Comparison of ENCODE assay signal across 16 cellular contexts in the genomic region with DNA sequence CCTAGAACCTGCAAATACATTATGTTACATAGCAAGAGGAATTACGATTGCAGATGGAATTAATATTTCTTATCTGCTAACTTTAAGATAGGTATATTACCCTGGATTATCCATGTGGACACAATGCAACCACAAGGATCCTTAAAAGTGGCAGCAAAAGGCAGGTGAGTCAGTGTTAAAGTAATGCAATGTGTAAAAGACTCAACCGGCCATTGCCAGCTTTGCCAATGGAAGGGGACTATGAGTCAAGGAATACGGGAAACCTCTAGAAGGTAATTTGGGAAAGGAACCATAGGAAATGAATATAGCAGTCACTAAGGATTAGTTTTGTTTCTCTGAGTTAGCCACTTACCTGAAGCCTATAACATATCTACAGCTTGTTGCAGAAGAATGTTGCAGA.
DNase-seq lines count a peak whose midpoint lies in the region; ATAC-seq, FAIRE-seq and TF ChIP-seq lines count a peak whose summit lies in the region.
"Had no signal": no experiment of that assay in that cellular context is flagged by ENCODE, and none has a peak within 500 bp of the region (broad histone marks: within the 10 kb centered on the region; RNA-seq: fewer than 3 reads in every experiment).

No MANE protein-coding gene starts in this region.

- no peak overlapping the region for H3K27ac Mint-ChIP-seq in activated CD4-positive, alpha-beta memory T cell treated with anti-CD3 and anti-CD28 coated beads, Interleukin-2, amount 10 ng/mL, durations not matched to agents 7 days and 5 days
- H3K27ac Mint-ChIP-seq: B cell; CD8-positive, alpha-beta T cell had no signal

- intact Hi-C loops in pancreas (cut with DNase I): no loop called here

- POLR2A ChIA-PET in activated CD4-positive, alpha-beta memory T cell treated with anti-CD3 and anti-CD28 coated beads, Interleukin-2, amount 10 ng/mL, durations not matched to agents 7 days and 5 days (lab: Charles Lee): no interaction called here

- DNase-seq in A172 (ENCODE audit: low spot score): peak; percentile 19
- DNase-seq in RCC 7860 (ENCODE audit: low spot score): no peak
- DNase-seq in epithelial cell of esophagus (ENCODE audit: low read depth): peak; percentile 19
- DNase-seq in renal cortical epithelial cell (ENCODE audit: low read depth): peak; percentile 51
- no peak for DNase-seq in activated CD4-positive, alpha-beta memory T cell treated with anti-CD3 and anti-CD28 coated beads, Interleukin-2, amount 10 ng/mL, durations not matched to agents 7 days and 5 days
- DNase-seq in pancreas: no peak
- DNase-seq: 8988T; Calu3; CD8-positive, alpha-beta T cell; DMS79 treated with DMSO at 0.1 percent for 48 hours; GF-D8; GOT3; H7 had no signal

- FAIRE-seq in RCC 7860 (lab: Jason Lieb, UNC): peak; percentile 45
- FAIRE-seq in pancreas (lab: Jason Lieb, UNC): no peak

- no peak for TF ChIP-seq CTCF in epithelial cell of esophagus (IDR thresholded peaks at IDR 0.05; ENCODE audit: insufficient read depth, low read depth, low read length, missing control alignments)
- no peak for TF ChIP-seq CTCF in pancreas (IDR thresholded peaks at IDR 0.05)

- H3K4me1 ChIP-seq in pancreas: no peaks in the 10 kb centered on the region
- H3K4me1 ChIP-seq: BLaER1 treated with 17β-estradiol and CSF1 and Interleukin-3, amounts not matched to agents 10 nM and 100 nM had no signal

- no peak overlapping the region for H3K4me3 Mint-ChIP-seq in activated CD4-positive, alpha-beta memory T cell treated with anti-CD3 and anti-CD28 coated beads, Interleukin-2, amount 10 ng/mL, durations not matched to agents 7 days and 5 days
- H3K4me3 Mint-ChIP-seq: B cell; CD8-positive, alpha-beta T cell had no signal

- no peaks in the 10 kb centered on the region for H3K27me3 ChIP-seq in pancreas
- H3K27me3 ChIP-seq: BLaER1 treated with 17β-estradiol and CSF1 and Interleukin-3, amounts not matched to agents 10 nM and 100 nM had no signal

- CTCF ChIA-PET in activated CD4-positive, alpha-beta memory T cell treated with anti-CD3 and anti-CD28 coated beads, Interleukin-2, amount 10 ng/mL, durations not matched to agents 7 days and 5 days (lab: Charles Lee): no interaction called here

- no peaks in the 10 kb centered on the region for H3K36me3 ChIP-seq in pancreas
- H3K36me3 ChIP-seq: BLaER1 treated with 17β-estradiol and CSF1 and Interleukin-3, amounts not matched to agents 10 nM and 100 nM had no signal

- ATAC-seq in HG02623 (IDR thresholded peaks at IDR 0.05; ENCODE audit: unreplicated experiment) (no peak), pancreas (no peak)
- ATAC-seq: CD8-positive, alpha-beta T cell had no signal

- H3K9me3 Mint-ChIP-seq in activated CD4-positive, alpha-beta memory T cell treated with anti-CD3 and anti-CD28 coated beads, Interleukin-2, amount 10 ng/mL, durations not matched to agents 7 days and 5 days: peaks cover 3% of the 10 kb centered on the region

- no peaks in the 10 kb centered on the region for H3K4me1 Mint-ChIP-seq in activated CD4-positive, alpha-beta memory T cell treated with anti-CD3 and anti-CD28 coated beads, Interleukin-2, amount 10 ng/mL, durations not matched to agents 7 days and 5 days
- H3K4me1 Mint-ChIP-seq: B cell had no signal

- H3K4me3 ChIP-seq in epithelial cell of esophagus (ENCODE audit: low read length): no peak overlapping the region
- no peak overlapping the region for H3K4me3 ChIP-seq in pancreas
- H3K4me3 ChIP-seq: BLaER1 treated with 17β-estradiol and CSF1 and Interleukin-3, amounts not matched to agents 10 nM and 100 nM had no signal

- no peaks in the 10 kb centered on the region for H3K36me3 Mint-ChIP-seq in activated CD4-positive, alpha-beta memory T cell treated with anti-CD3 and anti-CD28 coated beads, Interleukin-2, amount 10 ng/mL, durations not matched to agents 7 days and 5 days (ENCODE audit: low read depth)
- H3K36me3 Mint-ChIP-seq: CD8-positive, alpha-beta T cell had no signal

- no peaks in the 10 kb centered on the region for H3K9me3 ChIP-seq in pancreas
- H3K9me3 ChIP-seq: BLaER1 treated with 17β-estradiol and CSF1 and Interleukin-3, amounts not matched to agents 10 nM and 100 nM had no signal

- H3K27ac ChIP-seq in pancreas: no peak overlapping the region
- H3K27ac ChIP-seq: BLaER1 treated with 17β-estradiol and CSF1 and Interleukin-3, amounts not matched to agents 10 nM and 100 nM had no signal

- 73 to 81% methylated on average over 3 of the region's 3 CpGs for WGBS in pancreas, 2 donors

- no peaks in the 10 kb centered on the region for H3K27me3 Mint-ChIP-seq in activated CD4-positive, alpha-beta memory T cell treated with anti-CD3 and anti-CD28 coated beads, Interleukin-2, amount 10 ng/mL, durations not matched to agents 7 days and 5 days
- H3K27me3 Mint-ChIP-seq: B cell had no signal

Comparison
In these comparisons a context has a peak if more than half of its experiments do, and no peak if none do; other contexts are left out.
1. DNase-seq: peak in A172 (single experiment), epithelial cell of esophagus (single experiment) and renal cortical epithelial cell (single experiment); none in RCC 7860 (single experiment), activated CD4-positive, alpha-beta memory T cell treated with anti-CD3 and anti-CD28 coated beads, Interleukin-2, amount 10 ng/mL, durations not matched to agents 7 days and 5 days (single experiment) and pancreas (0 of 6).